ENCODE assay signal across 20 cellular contexts in the genomic region with DNA sequence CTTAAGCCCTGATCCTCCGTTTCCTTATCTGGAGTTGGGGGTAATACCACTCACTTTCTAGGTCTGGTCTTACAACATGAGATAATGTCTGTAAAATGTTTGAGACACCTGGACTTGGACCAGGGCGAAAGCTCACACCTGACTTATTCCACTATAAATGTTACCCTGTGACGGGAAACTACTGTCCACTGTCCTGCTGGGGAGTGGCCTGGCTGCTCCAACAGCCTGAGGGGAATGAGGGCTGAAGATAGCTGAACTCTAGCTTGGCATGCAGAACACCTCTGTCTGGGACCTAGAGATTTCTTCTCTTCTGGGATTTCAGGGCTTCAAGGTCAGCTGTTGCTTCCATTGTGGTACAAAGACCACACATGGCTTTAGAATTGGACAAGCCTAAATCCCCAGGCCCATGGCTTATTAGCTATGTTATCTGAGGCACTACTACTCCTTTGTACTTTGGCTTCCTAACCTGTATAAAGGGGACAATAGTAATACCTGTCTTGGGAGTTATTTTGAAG. TPM values are rescaled to one million over a fixed set of nuclear protein-coding genes. Genes with fewer than 3 reads are reported as not detected.
"Had no signal": no experiment of that assay in that cellular context is flagged by ENCODE, and none has a peak within 500 bp of the region (broad histone marks: within the 10 kb centered on the region; RNA-seq: fewer than 3 reads in every experiment).

No MANE protein-coding gene starts in this region.

- H2AFZ ChIP-seq: neural progenitor cell had no signal

- H3K27me3 ChIP-seq: cardiac muscle cell, esophagus squamous epithelium, neural progenitor cell, pancreas, tibial artery had no signal

- DNase-seq: activated CD4-positive, alpha-beta T cell treated with anti-CD3 and anti-CD28 coated beads, Interleukin-2, amount 50 U/mL, for 1 hour; activated naive CD4-positive, alpha-beta T cell treated with Interleukin-2 at 50 U/mL for 16 hours; activated naive CD8-positive, alpha-beta T cell treated with anti-CD3 and anti-CD28 coated beads, Interleukin-2, amount 50 U/mL, for 24 hours; esophagus squamous epithelium; foreskin fibroblast; glutamatergic neuron; hypothalamus; pancreas; stimulated activated CD4-positive, alpha-beta T cell treated with anti-CD3 and anti-CD28 coated beads, Interleukin-12 subunit alpha, Interleukin-12 subunit beta, amount 100 ng/mL, for 4 hours; SW 1271 had no signal

- H3K9me3 ChIP-seq: esophagus squamous epithelium, pancreas, tibial artery had no signal

- H3K4me2 ChIP-seq: neural progenitor cell had no signal

- ATAC-seq: activated naive CD8-positive, alpha-beta T cell treated with anti-CD3 and anti-CD28 coated beads, Interleukin-2, amount 50 U/mL, for 24 hours; pancreas; stimulated activated effector memory CD8-positive, alpha-beta T cell treated with anti-CD3 and anti-CD28 coated beads, Interleukin-12 subunit alpha, Interleukin-12 subunit beta, amount 100 ng/mL, for 72 hours had no signal

- H3K27ac ChIP-seq: cardiac muscle cell, neural progenitor cell, pancreas had no signal

- H3K4me3 ChIP-seq: cardiac muscle cell, esophagus squamous epithelium, neural progenitor cell, pancreas, tibial artery had no signal

RNA-seq across cellular contexts. Expression of gene A3GALT2, which starts 9.5 kb away (rescaled TPM):
- total RNA-seq: activated CD8-positive, alpha-beta memory T cell treated with anti-CD3 and anti-CD28 coated beads for 36 hours; activated T-helper 1 cell treated with anti-CD3 and anti-CD28 coated beads, Interleukin-12 subunit alpha, Interleukin-12 subunit beta, Interleukin-2, Interleukin-4 antibody, amounts not matched to agents 30 ng/mL and 10 ng/mL and 1 ng/mL, durations not matched to agents 14 hours and 24 hours and 36 hours; cardiac muscle cell; esophagus squamous epithelium; kidney epithelial cell; liver; pancreas; SK-MEL-5; T-helper 2 cell treated with Interferon-gamma antibody and Interleukin-4, amounts not matched to agents 100 ng/mL and 5 ng/mL, for 36 hours had no signal
